ENCODE assay signal across 15 cellular contexts in the genomic region with DNA sequence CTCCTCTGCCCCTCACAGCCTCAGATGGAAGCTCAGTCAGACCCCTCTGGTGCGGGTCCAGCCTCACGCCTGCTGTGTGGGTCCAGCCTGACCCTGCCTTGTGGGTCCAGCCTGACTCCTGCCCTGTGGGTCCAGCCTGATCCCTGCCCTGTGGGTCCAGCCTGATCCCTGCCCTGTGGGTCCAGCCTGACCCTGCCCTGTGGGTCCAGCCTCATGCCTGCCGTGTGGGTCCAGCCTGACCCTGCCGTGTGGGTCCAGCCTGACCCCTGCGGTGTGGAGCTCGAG.
DNase-seq lines count a peak whose midpoint lies in the region; ATAC-seq, FAIRE-seq and TF ChIP-seq lines count a peak whose summit lies in the region.
"Had no signal": no experiment of that assay in that cellular context is flagged by ENCODE, and none has a peak within 500 bp of the region (broad histone marks: within the 10 kb centered on the region; RNA-seq: fewer than 3 reads in every experiment).

No MANE protein-coding gene starts in this region.

- no peaks in the 10 kb centered on the region for H3K27me3 ChIP-seq in DOHH2 (ENCODE audit: control insufficient read depth, low read length)
- H3K27me3 ChIP-seq in stomach = peaks cover 0 to 51% (median 5%) of the 10 kb centered on the region in 3 donors
- H3K27me3 ChIP-seq in HepG2 (ENCODE audit: control insufficient read depth in 1 of 2, insufficient read depth in 2 of 2, low read length in 2 of 2) = peaks cover 0 to 23% of the 10 kb centered on the region in 2 experiments; a peak in 2 of 5 replicates

- no peak for FAIRE-seq in HepG2 (lab: Jason Lieb, UNC)
- FAIRE-seq: RCC 7860 had no signal

- H3K79me2 ChIP-seq in DOHH2 (ENCODE audit: control insufficient read depth, low read length) (no peaks in the 10 kb centered on the region), OCI-LY7 (ENCODE audit: insufficient read depth, low read depth, low read length) (no peaks in the 10 kb centered on the region), HepG2 (ENCODE audit: insufficient read depth, low read length) (no peaks in the 10 kb centered on the region)

- no peak overlapping the region for H3K9ac ChIP-seq in HepG2 (ENCODE audit: insufficient read depth, low read depth, low read length)

- no peaks in the 10 kb centered on the region for H3K9me2 ChIP-seq in DOHH2 (replicated peaks; ENCODE audit: control insufficient read depth, low read length)
- no peaks in the 10 kb centered on the region for H3K9me2 ChIP-seq in OCI-LY7 (ENCODE audit: insufficient read depth, low read length)

- POLR2A ChIA-PET in OCI-LY7 (lab: Charles Lee) (no interaction called here), HepG2 (lab: Yijun Ruan, JAX) (no interaction called here)

- in situ Hi-C loops in HepG2 (cut with HindIII; ENCODE audit: extremely low pct_ligation_motif_present, low pct_unique_long_range_greater_than_20kb) = no loop called here

- DNase-seq in OCI-LY7 (ENCODE audit: low spot score) (no peak), mucosa of descending colon (peak in 2 of 3 donors; percentile 4 to 22), stomach (peak; percentile 8), HepG2 (ENCODE audit: low spot score) (no peak)
- DNase-seq: DMS79, NCI-H1436, NCI-H1930, NCI-H226, NCI-H524 treated with DMSO at 0.1 percent for 48 hours had no signal

- 66 to 79% (median 75%) methylated on average over 3 to 6 of the region's 6 CpGs for WGBS in stomach, 5 donors
- WGBS in HepG2 (ENCODE audit: low lambda C conversion rate) = 49% methylated on average over 3 of the region's 6 CpGs

- TF ChIP-seq EP300 in stomach (IDR thresholded peaks at IDR 0.05) = no peak
- TF ChIP-seq EP300 in HepG2 (IDR thresholded peaks at IDR 0.05; ENCODE audit: low read depth in 2 of 2, low read length in 2 of 2) = no peak
- TF ChIP-seq EP300 in HepG2 (CRISPR knock-in tag; IDR thresholded peaks at IDR 0.05; ENCODE audit: borderline replicate concordance) = no peak

- TF ChIP-seq CTCF in DOHH2 (IDR thresholded peaks at IDR 0.05; ENCODE audit: low read depth, low read length, poor library complexity, severe bottlenecking) = no peak
- TF ChIP-seq CTCF in OCI-LY7 (conservative IDR thresholded peaks at IDR 0.05; ENCODE audit: low read length) = no peak
- no peak for TF ChIP-seq CTCF in mucosa of descending colon (IDR thresholded peaks at IDR 0.05)
- TF ChIP-seq CTCF in stomach (IDR thresholded peaks at IDR 0.05) = no peak
- TF ChIP-seq CTCF in HepG2 (CRISPR knock-in tag; IDR thresholded peaks at IDR 0.05) = no peak

- intact Hi-C loops in OCI-LY7 (cut with micrococcal nuclease; ENCODE audit: unreplicated experiment) (no loop called here), mucosa of descending colon (cut with DNase I, micrococcal nuclease) (no loop called here), stomach (cut with DNase I; ENCODE audit: low total_unique reads) (no loop called here), HepG2 (cut with micrococcal nuclease; ENCODE audit: unreplicated experiment) (no loop called here)

- H4K20me1 ChIP-seq in DOHH2 (ENCODE audit: control insufficient read depth, insufficient read depth, low read depth, low read length) = no peaks in the 10 kb centered on the region
- no peaks in the 10 kb centered on the region for H4K20me1 ChIP-seq in OCI-LY7 (ENCODE audit: insufficient read depth, low read length)
- no peaks in the 10 kb centered on the region for H4K20me1 ChIP-seq in HepG2 (ENCODE audit: insufficient read depth, low read length)

- peak overlapping the region; percentile 47; the same call in 1 of the 2 replicates for H3K4me2 ChIP-seq in DOHH2 (ENCODE audit: low read length)
- H3K4me2 ChIP-seq in OCI-LY7 (ENCODE audit: low read length) = peak overlapping the region; percentile 49; the same call in 1 of the 2 replicates
- no peak overlapping the region for H3K4me2 ChIP-seq in HepG2 (ENCODE audit: low read depth, low read length)
- H3K4me2 ChIP-seq: GM23338 had no signal

- no peak for TF ChIP-seq RAD21 in HepG2 (CRISPR knock-in tag; IDR thresholded peaks at IDR 0.05)

- H3K4me3 ChIP-seq in DOHH2 (ENCODE audit: low read length) = no peak overlapping the region
- H3K4me3 ChIP-seq in OCI-LY7 (ENCODE audit: low read depth, low read length, poor library complexity, severe bottlenecking) = no peak overlapping the region
- H3K4me3 ChIP-seq in mucosa of descending colon = no peak overlapping the region
- H3K4me3 ChIP-seq in stomach = no peak overlapping the region
- H3K4me3 ChIP-seq in HepG2 (replicated peaks in 1 of 3; ENCODE audit: insufficient read depth in 1 of 3, low read depth in 2 of 3, low read length in 3 of 3) = no peak overlapping the region
- H3K4me3 ChIP-seq: GM23338 had no signal

- TF ChIP-seq POLR2A in stomach (IDR thresholded peaks at IDR 0.05) (no peak), HepG2 (IDR thresholded peaks at IDR 0.05; ENCODE audit: insufficient read depth in 1 of 2, low read depth in 2 of 2, low read length in 2 of 2) (no peak)

- peaks cover 54% of the 10 kb centered on the region for H3K4me1 ChIP-seq in DOHH2 (ENCODE audit: control insufficient read depth, low read length)
- peaks cover 54% of the 10 kb centered on the region for H3K4me1 ChIP-seq in OCI-LY7 (ENCODE audit: insufficient read depth, low read length, poor library complexity, severe bottlenecking)
- no peaks in the 10 kb centered on the region for H3K4me1 ChIP-seq in mucosa of descending colon (ENCODE audit: low read depth)
- H3K4me1 ChIP-seq in stomach = no peaks in the 10 kb centered on the region
- H3K4me1 ChIP-seq in HepG2 (ENCODE audit: insufficient read depth, low read length) = no peaks in the 10 kb centered on the region

- BruUV-seq in OCI-LY7 (replicated peaks; lab: Mats Ljungman, UMichigan) (no TSS peak), HepG2 (replicated peaks; lab: Mats Ljungman, UMichigan) (no TSS peak)

- peaks cover 28% of the 10 kb centered on the region for H3F3A ChIP-seq in DOHH2 (ENCODE audit: control insufficient read depth, insufficient read depth)

- ATAC-seq in mucosa of descending colon (no peak), HepG2 (no peak), HG02885 (IDR thresholded peaks at IDR 0.05; ENCODE audit: poor library complexity, unreplicated experiment) (no peak), HG02798 (IDR thresholded peaks at IDR 0.05; ENCODE audit: poor library complexity, unreplicated experiment) (no peak)
- ATAC-seq: Right ventricle myocardium inferior had no signal

- H3K36me3 ChIP-seq in DOHH2 (ENCODE audit: control insufficient read depth, low read length) (peaks cover 19% of the 10 kb centered on the region), OCI-LY7 (ENCODE audit: insufficient read depth, low read length) (peaks cover 31% of the 10 kb centered on the region), mucosa of descending colon (ENCODE audit: low read depth) (no peaks in the 10 kb centered on the region), stomach (no peaks in the 10 kb centered on the region), HepG2 (replicated peaks in 1 of 2; ENCODE audit: control insufficient read depth in 1 of 2, insufficient read depth in 2 of 2, low read length in 2 of 2) (no peaks in the 10 kb centered on the region)

- H3K9me3 ChIP-seq in DOHH2 (ENCODE audit: control insufficient read depth, insufficient read depth, low read length) (peaks cover 36% of the 10 kb centered on the region), OCI-LY7 (ENCODE audit: low read length) (peaks cover 48% of the 10 kb centered on the region), mucosa of descending colon (no peaks in the 10 kb centered on the region), stomach (no peaks in the 10 kb centered on the region), HepG2 (ENCODE audit: low read length) (no peaks in the 10 kb centered on the region)

- CTCF ChIA-PET in OCI-LY7 (lab: Charles Lee; ENCODE audit: unreplicated experiment) (no interaction called here), HepG2 (lab: Yijun Ruan, JAX; ENCODE audit: low intra/inter-chr PET ratio, low total read pairs) (no interaction called here)

- H3K27ac ChIP-seq in DOHH2 (ENCODE audit: low read depth, low read length) (peak overlapping the region; percentile 100), OCI-LY7 (ENCODE audit: low read depth, low read length, poor library complexity, severe bottlenecking) (peak overlapping the region; percentile 100), stomach (no peak overlapping the region), HepG2 (ENCODE audit: extremely low read length, insufficient read depth, low read length) (no peak overlapping the region)

- H2AFZ ChIP-seq in OCI-LY7 (ENCODE audit: low read length) (0 out of 2 replicates have a peak overlapping the region, but pooled peaks have one; percentile 5), HepG2 (ENCODE audit: low read length) (no peak overlapping the region)
- H2AFZ ChIP-seq: GM23338 had no signal

TF ChIP-seq in HepG2, 621 proteins besides CTCF, POLR2A, EP300 and RAD21 (continues in another document):
- TF ChIP-seq PTBP1 (IDR thresholded peaks at IDR 0.05; ENCODE audit: low read depth, low read length, poor library complexity, severe bottlenecking) (no peak), ZNF160 (CRISPR knock-in tag; IDR thresholded peaks at IDR 0.05) (no peak), ZNF451 (CRISPR knock-in tag; IDR thresholded peaks at IDR 0.05) (no peak), GATAD2A (CRISPR knock-in tag; IDR thresholded peaks at IDR 0.05) (no peak), RBFOX2 (IDR thresholded peaks at IDR 0.05; ENCODE audit: low read depth, low read length) (no peak)
- TF ChIP-seq, protein P1, sequence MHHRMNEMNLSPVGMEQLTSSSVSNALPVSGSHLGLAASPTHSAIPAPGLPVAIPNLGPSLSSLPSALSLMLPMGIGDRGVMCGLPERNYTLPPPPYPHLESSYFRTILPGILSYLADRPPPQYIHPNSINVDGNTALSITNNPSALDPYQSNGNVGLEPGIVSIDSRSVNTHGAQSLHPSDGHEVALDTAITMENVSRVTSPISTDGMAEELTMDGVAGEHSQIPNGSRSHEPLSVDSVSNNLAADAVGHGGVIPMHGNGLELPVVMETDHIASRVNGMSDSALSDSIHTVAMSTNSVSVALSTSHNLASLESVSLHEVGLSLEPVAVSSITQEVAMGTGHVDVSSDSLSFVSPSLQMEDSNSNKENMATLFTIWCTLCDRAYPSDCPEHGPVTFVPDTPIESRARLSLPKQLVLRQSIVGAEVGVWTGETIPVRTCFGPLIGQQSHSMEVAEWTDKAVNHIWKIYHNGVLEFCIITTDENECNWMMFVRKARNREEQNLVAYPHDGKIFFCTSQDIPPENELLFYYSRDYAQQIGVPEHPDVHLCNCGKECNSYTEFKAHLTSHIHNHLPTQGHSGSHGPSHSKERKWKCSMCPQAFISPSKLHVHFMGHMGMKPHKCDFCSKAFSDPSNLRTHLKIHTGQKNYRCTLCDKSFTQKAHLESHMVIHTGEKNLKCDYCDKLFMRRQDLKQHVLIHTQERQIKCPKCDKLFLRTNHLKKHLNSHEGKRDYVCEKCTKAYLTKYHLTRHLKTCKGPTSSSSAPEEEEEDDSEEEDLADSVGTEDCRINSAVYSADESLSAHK (CRISPR knock-in tag; IDR thresholded peaks at IDR 0.05; ENCODE audit: borderline replicate concordance) = no peak

Comparison
In these comparisons a context has a peak if more than half of its experiments do, and no peak if none do; other contexts are left out.
1. H3K27ac ChIP-seq: peak in DOHH2 (single experiment) and OCI-LY7 (single experiment); none in stomach (0 of 5) and HepG2 (single experiment).
2. DNase-seq: peak in mucosa of descending colon (2 of 3) and stomach (single experiment); none in OCI-LY7 (single experiment) and HepG2 (single experiment).